In the genomic region with DNA sequence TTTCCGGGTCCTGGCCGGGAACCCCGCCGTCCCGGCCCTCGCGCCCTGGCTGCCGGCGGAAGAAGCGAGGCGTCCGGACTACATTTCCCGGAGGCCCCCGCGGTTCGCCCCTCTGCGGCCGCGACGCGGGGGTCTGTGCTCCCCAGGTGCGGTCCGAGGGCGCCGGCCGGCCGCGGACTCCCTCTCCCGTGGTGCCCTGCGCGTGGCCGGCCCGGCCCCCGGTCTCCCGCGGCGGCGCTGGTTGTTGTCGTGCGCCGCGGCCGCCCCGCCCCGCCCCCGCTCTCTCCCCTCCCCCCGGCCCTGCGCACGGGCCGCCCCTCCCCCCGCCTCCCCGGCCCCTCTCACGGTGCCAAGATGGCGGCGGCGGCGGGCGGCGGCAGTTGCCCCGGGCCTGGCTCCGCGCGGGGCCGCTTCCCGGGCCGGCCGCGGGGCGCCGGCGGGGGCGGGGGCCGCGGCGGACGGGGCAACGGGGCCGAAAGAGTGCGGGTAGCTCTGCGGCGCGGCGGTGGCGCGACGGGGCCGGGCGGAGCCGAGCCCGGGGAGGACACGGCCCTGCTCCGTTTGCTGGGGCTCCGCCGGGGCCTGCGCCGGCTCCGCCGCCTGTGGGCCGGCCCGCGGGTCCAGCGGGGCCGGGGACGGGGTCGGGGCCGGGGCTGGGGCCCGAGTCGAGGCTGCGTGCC, we compare ENCODE assay signal across 1 cellular context.
TF ChIP-seq lines count a peak whose summit lies in the region.

A gene with protein sequence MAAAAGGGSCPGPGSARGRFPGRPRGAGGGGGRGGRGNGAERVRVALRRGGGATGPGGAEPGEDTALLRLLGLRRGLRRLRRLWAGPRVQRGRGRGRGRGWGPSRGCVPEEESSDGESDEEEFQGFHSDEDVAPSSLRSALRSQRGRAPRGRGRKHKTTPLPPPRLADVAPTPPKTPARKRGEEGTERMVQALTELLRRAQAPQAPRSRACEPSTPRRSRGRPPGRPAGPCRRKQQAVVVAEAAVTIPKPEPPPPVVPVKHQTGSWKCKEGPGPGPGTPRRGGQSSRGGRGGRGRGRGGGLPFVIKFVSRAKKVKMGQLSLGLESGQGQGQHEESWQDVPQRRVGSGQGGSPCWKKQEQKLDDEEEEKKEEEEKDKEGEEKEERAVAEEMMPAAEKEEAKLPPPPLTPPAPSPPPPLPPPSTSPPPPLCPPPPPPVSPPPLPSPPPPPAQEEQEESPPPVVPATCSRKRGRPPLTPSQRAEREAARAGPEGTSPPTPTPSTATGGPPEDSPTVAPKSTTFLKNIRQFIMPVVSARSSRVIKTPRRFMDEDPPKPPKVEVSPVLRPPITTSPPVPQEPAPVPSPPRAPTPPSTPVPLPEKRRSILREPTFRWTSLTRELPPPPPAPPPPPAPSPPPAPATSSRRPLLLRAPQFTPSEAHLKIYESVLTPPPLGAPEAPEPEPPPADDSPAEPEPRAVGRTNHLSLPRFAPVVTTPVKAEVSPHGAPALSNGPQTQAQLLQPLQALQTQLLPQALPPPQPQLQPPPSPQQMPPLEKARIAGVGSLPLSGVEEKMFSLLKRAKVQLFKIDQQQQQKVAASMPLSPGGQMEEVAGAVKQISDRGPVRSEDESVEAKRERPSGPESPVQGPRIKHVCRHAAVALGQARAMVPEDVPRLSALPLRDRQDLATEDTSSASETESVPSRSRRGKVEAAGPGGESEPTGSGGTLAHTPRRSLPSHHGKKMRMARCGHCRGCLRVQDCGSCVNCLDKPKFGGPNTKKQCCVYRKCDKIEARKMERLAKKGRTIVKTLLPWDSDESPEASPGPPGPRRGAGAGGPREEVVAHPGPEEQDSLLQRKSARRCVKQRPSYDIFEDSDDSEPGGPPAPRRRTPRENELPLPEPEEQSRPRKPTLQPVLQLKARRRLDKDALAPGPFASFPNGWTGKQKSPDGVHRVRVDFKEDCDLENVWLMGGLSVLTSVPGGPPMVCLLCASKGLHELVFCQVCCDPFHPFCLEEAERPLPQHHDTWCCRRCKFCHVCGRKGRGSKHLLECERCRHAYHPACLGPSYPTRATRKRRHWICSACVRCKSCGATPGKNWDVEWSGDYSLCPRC (N-terminal part only) (plus strand): TSS at position 339 of the 680 bp plus-strand sequence. CDS start 16 bp downstream, at position 355.

TF ChIP-seq in GM12878, 131 proteins besides CTCF, POLR2A, EP300 and RAD21 (continued from another document):
- TF ChIP-seq, protein P1, sequence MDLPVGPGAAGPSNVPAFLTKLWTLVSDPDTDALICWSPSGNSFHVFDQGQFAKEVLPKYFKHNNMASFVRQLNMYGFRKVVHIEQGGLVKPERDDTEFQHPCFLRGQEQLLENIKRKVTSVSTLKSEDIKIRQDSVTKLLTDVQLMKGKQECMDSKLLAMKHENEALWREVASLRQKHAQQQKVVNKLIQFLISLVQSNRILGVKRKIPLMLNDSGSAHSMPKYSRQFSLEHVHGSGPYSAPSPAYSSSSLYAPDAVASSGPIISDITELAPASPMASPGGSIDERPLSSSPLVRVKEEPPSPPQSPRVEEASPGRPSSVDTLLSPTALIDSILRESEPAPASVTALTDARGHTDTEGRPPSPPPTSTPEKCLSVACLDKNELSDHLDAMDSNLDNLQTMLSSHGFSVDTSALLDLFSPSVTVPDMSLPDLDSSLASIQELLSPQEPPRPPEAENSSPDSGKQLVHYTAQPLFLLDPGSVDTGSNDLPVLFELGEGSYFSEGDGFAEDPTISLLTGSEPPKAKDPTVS (IDR thresholded peaks at IDR 0.05; ENCODE audit: low read depth, low read length), result no peak
- TF ChIP-seq RELA (IDR thresholded peaks at IDR 0.05; ENCODE audit: borderline replicate concordance, partially characterized antibody), result peak; percentile 45
- TF ChIP-seq PML (IDR thresholded peaks at IDR 0.05; ENCODE audit: low read length), result no peak
- TF ChIP-seq, protein P2, sequence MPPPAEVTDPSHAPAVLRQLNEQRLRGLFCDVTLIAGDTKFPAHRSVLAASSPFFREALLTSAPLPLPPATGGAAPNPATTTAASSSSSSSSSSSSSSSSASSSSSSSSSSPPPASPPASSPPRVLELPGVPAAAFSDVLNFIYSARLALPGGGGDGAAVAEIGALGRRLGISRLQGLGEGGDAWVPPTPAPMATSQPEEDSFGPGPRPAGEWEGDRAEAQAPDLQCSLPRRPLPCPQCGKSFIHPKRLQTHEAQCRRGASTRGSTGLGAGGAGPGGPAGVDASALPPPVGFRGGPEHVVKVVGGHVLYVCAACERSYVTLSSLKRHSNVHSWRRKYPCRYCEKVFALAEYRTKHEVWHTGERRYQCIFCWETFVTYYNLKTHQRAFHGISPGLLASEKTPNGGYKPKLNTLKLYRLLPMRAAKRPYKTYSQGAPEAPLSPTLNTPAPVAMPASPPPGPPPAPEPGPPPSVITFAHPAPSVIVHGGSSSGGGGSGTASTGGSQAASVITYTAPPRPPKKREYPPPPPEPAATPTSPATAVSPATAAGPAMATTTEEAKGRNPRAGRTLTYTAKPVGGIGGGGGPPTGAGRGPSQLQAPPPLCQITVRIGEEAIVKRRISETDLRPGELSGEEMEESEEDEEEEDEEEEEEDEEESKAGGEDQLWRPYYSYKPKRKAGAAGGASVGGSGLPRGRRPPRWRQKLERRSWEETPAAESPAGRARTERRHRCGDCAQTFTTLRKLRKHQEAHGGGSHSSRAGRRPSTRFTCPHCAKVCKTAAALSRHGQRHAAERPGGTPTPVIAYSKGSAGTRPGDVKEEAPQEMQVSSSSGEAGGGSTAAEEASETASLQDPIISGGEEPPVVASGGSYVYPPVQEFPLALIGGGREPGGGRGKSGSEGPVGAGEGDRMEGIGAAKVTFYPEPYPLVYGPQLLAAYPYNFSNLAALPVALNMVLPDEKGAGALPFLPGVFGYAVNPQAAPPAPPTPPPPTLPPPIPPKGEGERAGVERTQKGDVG (CRISPR knock-in tag; IDR thresholded peaks at IDR 0.05), result no peak
- TF ChIP-seq, protein P3, sequence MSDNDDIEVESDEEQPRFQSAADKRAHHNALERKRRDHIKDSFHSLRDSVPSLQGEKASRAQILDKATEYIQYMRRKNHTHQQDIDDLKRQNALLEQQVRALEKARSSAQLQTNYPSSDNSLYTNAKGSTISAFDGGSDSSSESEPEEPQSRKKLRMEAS (IDR thresholded peaks at IDR 0.05; ENCODE audit: low read depth, low read length), result no peak
- no peak for TF ChIP-seq FOXM1 (IDR thresholded peaks at IDR 0.05; ENCODE audit: low read depth, low read length)
- no peak for TF ChIP-seq IRF5 (IDR thresholded peaks at IDR 0.05; ENCODE audit: borderline replicate concordance)
- TF ChIP-seq FOS (IDR thresholded peaks at IDR 0.05; ENCODE audit: borderline replicate concordance, extremely low read depth, insufficient read length), result no peak
- no peak for TF ChIP-seq CBX3 (IDR thresholded peaks at IDR 0.05; ENCODE audit: borderline replicate concordance, low read depth)
- TF ChIP-seq ESRRA (IDR thresholded peaks at IDR 0.05; ENCODE audit: low read length), result no peak
- peak; percentile 29; the same call in 1 of the 2 replicates for TF ChIP-seq TBL1XR1 (IDR thresholded peaks at IDR 0.05; ENCODE audit: low read depth, low read length)
- TF ChIP-seq MEF2B (IDR thresholded peaks at IDR 0.05; ENCODE audit: partially characterized antibody, poor library complexity, severe bottlenecking), result no peak
- no peak for TF ChIP-seq NFIC (IDR thresholded peaks at IDR 0.05; ENCODE audit: low read depth, low read length)
- TF ChIP-seq, protein P4, sequence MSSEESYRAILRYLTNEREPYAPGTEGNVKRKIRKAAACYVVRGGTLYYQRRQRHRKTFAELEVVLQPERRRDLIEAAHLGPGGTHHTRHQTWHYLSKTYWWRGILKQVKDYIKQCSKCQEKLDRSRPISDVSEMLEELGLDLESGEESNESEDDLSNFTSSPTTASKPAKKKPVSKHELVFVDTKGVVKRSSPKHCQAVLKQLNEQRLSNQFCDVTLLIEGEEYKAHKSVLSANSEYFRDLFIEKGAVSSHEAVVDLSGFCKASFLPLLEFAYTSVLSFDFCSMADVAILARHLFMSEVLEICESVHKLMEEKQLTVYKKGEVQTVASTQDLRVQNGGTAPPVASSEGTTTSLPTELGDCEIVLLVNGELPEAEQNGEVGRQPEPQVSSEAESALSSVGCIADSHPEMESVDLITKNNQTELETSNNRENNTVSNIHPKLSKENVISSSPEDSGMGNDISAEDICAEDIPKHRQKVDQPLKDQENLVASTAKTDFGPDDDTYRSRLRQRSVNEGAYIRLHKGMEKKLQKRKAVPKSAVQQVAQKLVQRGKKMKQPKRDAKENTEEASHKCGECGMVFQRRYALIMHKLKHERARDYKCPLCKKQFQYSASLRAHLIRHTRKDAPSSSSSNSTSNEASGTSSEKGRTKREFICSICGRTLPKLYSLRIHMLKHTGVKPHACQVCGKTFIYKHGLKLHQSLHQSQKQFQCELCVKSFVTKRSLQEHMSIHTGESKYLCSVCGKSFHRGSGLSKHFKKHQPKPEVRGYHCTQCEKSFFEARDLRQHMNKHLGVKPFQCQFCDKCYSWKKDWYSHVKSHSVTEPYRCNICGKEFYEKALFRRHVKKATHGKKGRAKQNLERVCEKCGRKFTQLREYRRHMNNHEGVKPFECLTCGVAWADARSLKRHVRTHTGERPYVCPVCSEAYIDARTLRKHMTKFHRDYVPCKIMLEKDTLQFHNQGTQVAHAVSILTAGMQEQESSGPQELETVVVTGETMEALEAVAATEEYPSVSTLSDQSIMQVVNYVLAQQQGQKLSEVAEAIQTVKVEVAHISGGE (CRISPR knock-in tag; IDR thresholded peaks at IDR 0.05), result no peak
- TF ChIP-seq NR2C1 (IDR thresholded peaks at IDR 0.05), result peak; percentile 72; the same call in 1 of the 2 replicates
- peak; percentile 55 for TF ChIP-seq RUNX3 (IDR thresholded peaks at IDR 0.05; ENCODE audit: low read length)
TF ChIP-seq in GM12878: peak in this region for 26.
